In genomic region chr19:18306903-18307681, GRCh38 we compare ENCODE assay signal across 10 cellular contexts. TPM values are rescaled to one million over a fixed set of nuclear protein-coding genes. Genes with fewer than 3 reads are reported as not detected.
A peak's percentile ranks its signal among the peaks of the same experiment; 100 is the strongest.
DNase-seq lines count a peak whose midpoint lies in the region; ATAC-seq and TF ChIP-seq lines count a peak whose summit lies in the region.
"Had no signal": no experiment of that assay in that cellular context is flagged by ENCODE, and none has a peak within 500 bp of the region (broad histone marks: within the 10 kb centered on the region; RNA-seq: fewer than 3 reads in every experiment).

No MANE protein-coding gene starts in this region.

- H3K27me3 ChIP-seq in lower lobe of right lung (ENCODE audit: low read depth) (no peaks in the 10 kb centered on the region), tibial nerve (no peaks in the 10 kb centered on the region)

- H3K27ac ChIP-seq in angular gyrus (ENCODE audit: low read depth, low read length): peak overlapping the region; percentile 90
- peak overlapping the region; percentile 97 for H3K27ac ChIP-seq in lower lobe of right lung
- H3K27ac ChIP-seq in tibial nerve: peak overlapping the region; percentile 95 to 100 (median 98)

- ATAC-seq in lower lobe of right lung: no peak
- ATAC-seq in HG03135 (IDR thresholded peaks at IDR 0.05; ENCODE audit: unreplicated experiment): no peak
- no peak for ATAC-seq in HG03439 (IDR thresholded peaks at IDR 0.05; ENCODE audit: unreplicated experiment)
- ATAC-seq: A549 had no signal

- no peak for TF ChIP-seq POLR2A in tibial nerve (IDR thresholded peaks at IDR 0.05)

- peaks cover 47% of the 10 kb centered on the region for H3K36me3 ChIP-seq in lower lobe of right lung
- H3K36me3 ChIP-seq in tibial nerve: peaks cover 0 to 51% (median 0%) of the 10 kb centered on the region in 3 donors

- H3K4me3 Mint-ChIP-seq in activated CD4-positive, alpha-beta T cell treated with anti-CD3 and anti-CD28 coated beads, Interleukin-2, amount 10 ng/mL, durations not matched to agents 7 days and 5 days: peak overlapping the region; percentile 98

- WGBS in tibial nerve, 2 donors: 63 to 68% methylated on average over 30 to 32 of the region's 33 CpGs

- H3K27me3 Mint-ChIP-seq in activated CD4-positive, alpha-beta T cell treated with anti-CD3 and anti-CD28 coated beads, Interleukin-2, amount 10 ng/mL, durations not matched to agents 7 days and 5 days: no peaks in the 10 kb centered on the region

- TF ChIP-seq EP300 in tibial nerve (IDR thresholded peaks at IDR 0.05): no peak

- peaks cover 49% of the 10 kb centered on the region for H3K4me1 ChIP-seq in lower lobe of right lung
- H3K4me1 ChIP-seq in tibial nerve: peaks cover 4 to 97% (median 50%) of the 10 kb centered on the region in 4 donors

- peak; percentile 39 for DNase-seq in activated CD4-positive, alpha-beta T cell treated with anti-CD3 and anti-CD28 coated beads, Interleukin-2, amount 10 ng/mL, durations not matched to agents 7 days and 5 days
- DNase-seq in activated CD4-positive, alpha-beta T cell treated with anti-CD3 and anti-CD28 coated beads, Interleukin-2, amount 50 U/mL, for 4 hours: no peak
- DNase-seq in lower lobe of right lung (no peak), tibial nerve (ENCODE audit: low spot score in 2 of 2) (no peak), GM03348 (ENCODE audit: low spot score) (no peak)

- H3K4me3 ChIP-seq in lower lobe of right lung: no peak overlapping the region
- H3K4me3 ChIP-seq in tibial nerve: peak overlapping the region in 1 of 4 donors; percentile 3
- H3K4me3 ChIP-seq: A549 had no signal

- H3K9me3 ChIP-seq in lower lobe of right lung (no peaks in the 10 kb centered on the region), tibial nerve (no peaks in the 10 kb centered on the region)
- H3K9me3 ChIP-seq: A549 had no signal

- H3K27ac Mint-ChIP-seq in activated CD4-positive, alpha-beta T cell treated with anti-CD3 and anti-CD28 coated beads, Interleukin-2, amount 10 ng/mL, durations not matched to agents 7 days and 5 days: peak overlapping the region; percentile 93

- TF ChIP-seq CTCF in lower lobe of right lung (IDR thresholded peaks at IDR 0.05) (peak; percentile 10), tibial nerve (IDR thresholded peaks at IDR 0.05) (no peak)

- H3K9me3 Mint-ChIP-seq in activated CD4-positive, alpha-beta T cell treated with anti-CD3 and anti-CD28 coated beads, Interleukin-2, amount 10 ng/mL, durations not matched to agents 7 days and 5 days: no peaks in the 10 kb centered on the region

- H3K36me3 Mint-ChIP-seq in activated CD4-positive, alpha-beta T cell treated with anti-CD3 and anti-CD28 coated beads, Interleukin-2, amount 10 ng/mL, durations not matched to agents 7 days and 5 days (ENCODE audit: low read depth): peaks cover 48% of the 10 kb centered on the region

- peaks cover 45% of the 10 kb centered on the region for H3K4me1 Mint-ChIP-seq in activated CD4-positive, alpha-beta T cell treated with anti-CD3 and anti-CD28 coated beads, Interleukin-2, amount 10 ng/mL, durations not matched to agents 7 days and 5 days

- POLR2A ChIA-PET in activated CD4-positive, alpha-beta T cell treated with anti-CD3 and anti-CD28 coated beads, Interleukin-2, amount 10 ng/mL, durations not matched to agents 7 days and 5 days (lab: Charles Lee): no interaction called here

- intact Hi-C loops in lower lobe of right lung (cut with DNase I): no loop called here

- CTCF ChIA-PET in activated CD4-positive, alpha-beta T cell treated with anti-CD3 and anti-CD28 coated beads, Interleukin-2, amount 10 ng/mL, durations not matched to agents 7 days and 5 days (lab: Charles Lee): interaction anchor here (0.7 to 1.0 kb wide), 3 partner anchors 8 to 27 kb away, joined by 3 read pairs; no protein-coding TSS in a partner anchor

RNA-seq across cellular contexts. Expression of gene LSM4, which starts 15.8 kb away (rescaled TPM):
- 100 to 1,000 TPM; 156 to 181 TPM for total RNA-seq in activated CD4-positive, alpha-beta T cell treated with anti-CD3 and anti-CD28 coated beads, Interleukin-2, amount 10 ng/mL, durations not matched to agents 7 days and 5 days
- total RNA-seq in lower lobe of right lung (72.3 TPM), tibial nerve (100 to 1,000 TPM in 3 of 4 donors, 10 to 100 TPM in 1; 70.4 to 167 (median 156) TPM)

RNA-seq across cellular contexts. Expression of gene JUND, which starts 25.7 kb away (rescaled TPM):
- total RNA-seq in activated CD4-positive, alpha-beta T cell treated with anti-CD3 and anti-CD28 coated beads, Interleukin-2, amount 10 ng/mL, durations not matched to agents 7 days and 5 days: 100 to 1,000 TPM; 343 to 347 TPM
- total RNA-seq in lower lobe of right lung (150 TPM), tibial nerve (100 to 1,000 TPM; 309 to 553 (median 486) TPM)

RNA-seq across cellular contexts. Expression of gene IQCN, which starts 32.8 kb away (rescaled TPM):
- 1 to 10 TPM; 6.3 to 7.2 TPM for total RNA-seq in activated CD4-positive, alpha-beta T cell treated with anti-CD3 and anti-CD28 coated beads, Interleukin-2, amount 10 ng/mL, durations not matched to agents 7 days and 5 days
- total RNA-seq in lower lobe of right lung: 4.1 TPM
- 10 to 100 TPM in 2 of 4 donors, 1 to 10 TPM in 2; 2.3 to 11.4 (median 8.2) TPM for total RNA-seq in tibial nerve
- total RNA-seq: bronchial epithelial cell had no signal

RNA-seq across cellular contexts. Expression of gene PGPEP1, which starts 33.3 kb away (rescaled TPM):
- 10 to 100 TPM; 24.1 to 24.8 TPM for total RNA-seq in activated CD4-positive, alpha-beta T cell treated with anti-CD3 and anti-CD28 coated beads, Interleukin-2, amount 10 ng/mL, durations not matched to agents 7 days and 5 days
- total RNA-seq in lower lobe of right lung (40.9 TPM), tibial nerve (10 to 100 TPM; 15.9 to 27.9 (median 20.1) TPM)
